Comparison of ENCODE assay signal across 7 cellular contexts in the genomic region with DNA sequence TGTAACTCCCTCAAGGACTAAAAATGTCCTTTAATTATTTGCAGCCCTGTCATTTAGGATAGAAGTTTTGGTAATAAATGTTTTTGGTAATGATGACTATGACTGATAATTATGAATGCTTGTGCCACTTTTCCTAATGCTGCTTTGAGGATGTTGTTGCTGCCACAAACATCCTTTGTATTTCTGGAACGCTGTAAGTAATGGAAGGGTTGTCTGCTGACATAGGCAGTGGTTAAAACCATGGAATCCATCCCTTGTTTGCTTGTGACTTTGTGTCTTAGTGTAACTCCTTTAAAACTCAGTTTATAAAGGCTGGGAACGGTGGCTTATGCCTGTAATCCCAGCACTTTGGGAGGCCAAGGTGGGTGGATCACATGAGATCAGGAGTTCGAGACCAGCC.
"Had no signal": no experiment of that assay in that cellular context is flagged by ENCODE, and none has a peak within 500 bp of the region (broad histone marks: within the 10 kb centered on the region; RNA-seq: fewer than 3 reads in every experiment).

No MANE protein-coding gene starts in this region.

- H3K4me2 ChIP-seq: GM23338 had no signal

- FAIRE-seq: H1, H54, HTR-8/SVneo had no signal

- DNase-seq: H9, HCEC 1CT, KBM-7 had no signal

- ATAC-seq: GM23338 had no signal

- H2AFZ ChIP-seq: GM23338 had no signal

- H3K4me3 ChIP-seq: GM23338 had no signal
